1 cellular context compared by ENCODE assay signal in the genomic region with DNA sequence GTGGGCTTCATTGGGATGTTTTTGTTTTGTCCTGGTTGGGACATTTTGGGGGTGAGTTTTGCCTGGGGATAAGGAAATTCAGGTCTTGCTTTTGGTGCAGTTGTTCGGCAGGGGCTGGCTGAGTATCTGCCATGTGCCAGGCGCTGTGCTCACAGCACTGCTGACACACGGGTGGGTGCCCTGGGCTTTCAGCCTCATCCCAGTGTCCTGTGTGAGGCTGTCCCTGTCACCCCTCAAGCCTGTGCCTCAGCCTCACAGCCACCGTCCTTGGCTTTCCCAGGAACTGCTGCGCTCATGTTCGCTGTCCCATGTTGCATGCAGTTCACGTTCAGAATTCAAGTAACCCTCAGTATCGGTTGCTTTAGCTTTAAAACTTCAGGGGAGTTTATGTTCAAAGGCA.
TF ChIP-seq lines count a peak whose summit lies in the region.

No MANE protein-coding gene starts in this region.

TF ChIP-seq in K562, 482 proteins besides CTCF, POLR2A, EP300 and RAD21:
- TF ChIP-seq MCM5 (IDR thresholded peaks at IDR 0.05; ENCODE audit: low read depth) (no peak), POLR2G (IDR thresholded peaks at IDR 0.05; ENCODE audit: low read depth, low read length) (0 out of 2 replicates have a peak, but pooled peaks have one; percentile 21)
